ENCODE assay signal across 8 cellular contexts in the genomic region with DNA sequence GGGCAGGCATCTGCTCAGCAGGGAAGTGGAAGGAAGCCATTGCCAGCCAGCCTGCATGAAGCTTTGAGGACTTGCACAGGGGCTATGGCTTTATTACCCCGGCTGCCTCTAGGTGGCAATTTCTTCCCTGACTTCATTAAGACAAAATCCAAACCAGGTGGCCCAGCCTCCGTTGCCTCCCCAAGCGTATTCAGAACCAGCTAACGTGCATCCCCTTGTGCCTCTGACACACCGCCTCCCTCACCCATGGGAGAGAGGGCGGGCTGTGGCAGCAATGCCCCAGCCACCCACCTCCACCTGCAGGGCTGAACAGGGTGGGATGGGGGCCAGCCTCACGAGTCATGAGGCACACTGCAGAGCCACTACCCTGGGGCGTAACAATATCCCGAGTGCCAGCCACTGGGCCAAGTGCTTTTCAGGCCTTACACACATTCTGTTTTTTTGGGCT. TPM values are rescaled to one million over a fixed set of nuclear protein-coding genes. Genes with fewer than 3 reads are reported as not detected.
A peak's percentile ranks its signal among the peaks of the same experiment; 100 is the strongest.
DNase-seq lines count a peak whose midpoint lies in the region; ATAC-seq and TF ChIP-seq lines count a peak whose summit lies in the region.

No MANE protein-coding gene starts in this region.

- H3K4me3 ChIP-seq in HAP-1 (no peak overlapping the region), thyroid gland (replicated peaks in 1 of 3) (no peak overlapping the region)

- no peak for ATAC-seq in GM18858 (IDR thresholded peaks at IDR 0.05; ENCODE audit: unreplicated experiment)
- no peak for ATAC-seq in HG03342 (IDR thresholded peaks at IDR 0.05; ENCODE audit: unreplicated experiment)

- TF ChIP-seq POLR2A in thyroid gland (IDR thresholded peaks at IDR 0.05): peak in 1 of 2 donors; percentile 15

- H3K4me1 ChIP-seq in HAP-1 (no peaks in the 10 kb centered on the region), thyroid gland (peaks cover 53 to 63% of the 10 kb centered on the region in 2 donors)

- H3K9me3 ChIP-seq in HAP-1 (no peaks in the 10 kb centered on the region), thyroid gland (no peaks in the 10 kb centered on the region)

- intact Hi-C loops in thyroid gland (cut with DNase I): no loop called here

- 42 to 43% methylated on average over 9 of the region's 9 CpGs for WGBS in thyroid gland, 2 donors

- peak in 5 of 6 experiments; percentile 14 to 50 (median 46) for TF ChIP-seq CTCF in thyroid gland (IDR thresholded peaks at IDR 0.05)

- H3K27ac ChIP-seq in thyroid gland: peak overlapping the region; percentile 91 to 99 (median 98)

- no peak overlapping the region for H3K4me3 Mint-ChIP-seq in activated naive CD8-positive, alpha-beta T cell treated with anti-CD3 and anti-CD28 coated beads for 36 hours

- H3K36me3 ChIP-seq in HAP-1 (replicated peaks): no peaks in the 10 kb centered on the region; the same call in 1 of the 2 replicates
- peaks cover 11 to 19% of the 10 kb centered on the region in 2 donors for H3K36me3 ChIP-seq in thyroid gland

- in situ Hi-C loops in HAP-1 (cut with MboI; ENCODE audit: low sequenced_read_pairs): no loop called here

- H3K4me1 Mint-ChIP-seq in activated naive CD8-positive, alpha-beta T cell treated with anti-CD3 and anti-CD28 coated beads for 36 hours: peaks cover 15% of the 10 kb centered on the region

- no peak overlapping the region for H3K27ac Mint-ChIP-seq in activated naive CD8-positive, alpha-beta T cell treated with anti-CD3 and anti-CD28 coated beads for 36 hours

- no peaks in the 10 kb centered on the region for H3K36me3 Mint-ChIP-seq in activated naive CD8-positive, alpha-beta T cell treated with anti-CD3 and anti-CD28 coated beads for 36 hours

- H3K27me3 ChIP-seq in HAP-1 (ENCODE audit: low read depth): no peaks in the 10 kb centered on the region
- H3K27me3 ChIP-seq in thyroid gland: no peaks in the 10 kb centered on the region

- no peaks in the 10 kb centered on the region for H3K9me3 Mint-ChIP-seq in activated naive CD8-positive, alpha-beta T cell treated with anti-CD3 and anti-CD28 coated beads for 36 hours

- H3K27me3 Mint-ChIP-seq in activated naive CD8-positive, alpha-beta T cell treated with anti-CD3 and anti-CD28 coated beads for 36 hours: peaks cover 3% of the 10 kb centered on the region

- peak; percentile 53 for DNase-seq in DMS153 treated with DMSO at 0.1 percent for 48 hours (lab: John Stamatoyannopoulos, UW; ENCODE audit: unreplicated experiment)
- DNase-seq in HAP-1 (ENCODE audit: low spot score in 2 of 2): peak; percentile 36 to 61
- peak; percentile 25 to 62 for DNase-seq in NCI-H526 (lab: John Stamatoyannopoulos, UW)
- peak; percentile 15 for DNase-seq in activated naive CD8-positive, alpha-beta T cell treated with anti-CD3 and anti-CD28 coated beads for 36 hours
- DNase-seq in iPS-NIHi11 (ENCODE audit: low spot score): peak; percentile 78
- DNase-seq in thyroid gland: peak; percentile 68 to 80

RNA-seq across cellular contexts. Expression of a gene that starts 6.8 kb away (rescaled TPM):
- 1 to 10 TPM; 1.2 to 1.3 TPM for total RNA-seq in activated naive CD8-positive, alpha-beta T cell treated with anti-CD3 and anti-CD28 coated beads for 36 hours
- 100 to 1,000 TPM in 3 of 4 donors, 10 to 100 TPM in 1; 88.8 to 153 (median 132) TPM for total RNA-seq in thyroid gland

RNA-seq across cellular contexts. Expression of a gene that starts 59.9 kb away (rescaled TPM):
- total RNA-seq in activated naive CD8-positive, alpha-beta T cell treated with anti-CD3 and anti-CD28 coated beads for 36 hours: 10 to 100 TPM; 51.2 to 55.5 TPM
- 10 to 100 TPM; 11.4 to 27.6 (median 26.1) TPM for total RNA-seq in thyroid gland

Comparison
In these comparisons a context has a peak if more than half of its experiments do, and no peak if none do; other contexts are left out.
1. DNase-seq: peak in every context shown above with its lines; median percentile 78 in iPS-NIHi11; 74 in thyroid gland; 53 in DMS153 treated with DMSO at 0.1 percent for 48 hours; 48 in HAP-1; 44 in NCI-H526; 15 in activated naive CD8-positive, alpha-beta T cell treated with anti-CD3 and anti-CD28 coated beads for 36 hours.
2. RNA of a gene that starts 6.8 kb away (total RNA-seq): 88.8 to 153 TPM in thyroid gland; 1.2 to 1.3 TPM in activated naive CD8-positive, alpha-beta T cell treated with anti-CD3 and anti-CD28 coated beads for 36 hours; every median in the first group is over 10 times any median in the second.